In genomic region chr10:130179640-130180039, GRCh38 we compare ENCODE assay signal across 1 cellular context.
TF ChIP-seq lines count a peak whose summit lies in the region.

No MANE protein-coding gene starts in this region.

TF ChIP-seq in GM12878, 131 proteins besides CTCF, POLR2A, EP300 and RAD21 (continued from another document):
- TF ChIP-seq, protein P1, sequence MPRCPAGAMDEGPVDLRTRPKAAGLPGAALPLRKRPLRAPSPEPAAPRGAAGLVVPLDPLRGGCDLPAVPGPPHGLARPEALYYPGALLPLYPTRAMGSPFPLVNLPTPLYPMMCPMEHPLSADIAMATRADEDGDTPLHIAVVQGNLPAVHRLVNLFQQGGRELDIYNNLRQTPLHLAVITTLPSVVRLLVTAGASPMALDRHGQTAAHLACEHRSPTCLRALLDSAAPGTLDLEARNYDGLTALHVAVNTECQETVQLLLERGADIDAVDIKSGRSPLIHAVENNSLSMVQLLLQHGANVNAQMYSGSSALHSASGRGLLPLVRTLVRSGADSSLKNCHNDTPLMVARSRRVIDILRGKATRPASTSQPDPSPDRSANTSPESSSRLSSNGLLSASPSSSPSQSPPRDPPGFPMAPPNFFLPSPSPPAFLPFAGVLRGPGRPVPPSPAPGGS (IDR thresholded peaks at IDR 0.05; ENCODE audit: borderline replicate concordance, insufficient read depth, low read depth, low read length, poor library complexity, severe bottlenecking) = no peak
- TF ChIP-seq IKZF1 (conservative IDR thresholded peaks at IDR 0.05) = no peak
- no peak for TF ChIP-seq CHD1 (IDR thresholded peaks at IDR 0.05; ENCODE audit: low read depth, low read length)
- TF ChIP-seq FOXK2 (IDR thresholded peaks at IDR 0.05) = no peak
- no peak for TF ChIP-seq ZBTB4 (CRISPR knock-in tag; IDR thresholded peaks at IDR 0.05)
